Comparison of ENCODE assay signal across 8 cellular contexts in genomic region chr11:79493555-79494171, GRCh38. TPM values are rescaled to one million over a fixed set of nuclear protein-coding genes. Genes with fewer than 3 reads are reported as not detected.
A peak's percentile ranks its signal among the peaks of the same experiment; 100 is the strongest.
DNase-seq lines count a peak whose midpoint lies in the region; ATAC-seq lines count a peak whose summit lies in the region.

No MANE protein-coding gene starts in this region.

- intact Hi-C loops in activated T-helper 1 cell treated with anti-CD3 and anti-CD28 coated beads, Interleukin-12 subunit alpha, Interleukin-12 subunit beta, Interleukin-2, Interleukin-4 antibody, amounts not matched to agents 30 ng/mL and 10 ng/mL and 1 ng/mL, durations not matched to agents 14 hours and 24 hours and 36 hours (cut with micrococcal nuclease) = no loop called here

- no peaks in the 10 kb centered on the region for H3K79me2 ChIP-seq in trophoblast cell (ENCODE audit: control insufficient read depth, insufficient read depth, low read length, poor library complexity)

- H3K4me3 ChIP-seq in trophoblast cell (ENCODE audit: low read depth, low read length) = no peak overlapping the region

- H4K91ac ChIP-seq in trophoblast cell (ENCODE audit: low read depth, low read length) = no peak overlapping the region

- no CpG with 5 or more reads among the region's 11 CpGs for WGBS in trophoblast cell (ENCODE audit: extremely low coverage, insufficient coverage, insufficient read length)

- H3K9ac ChIP-seq in trophoblast cell (ENCODE audit: low read length) = peak overlapping the region; percentile 47

- H3K27me3 Mint-ChIP-seq in activated T-helper 1 cell treated with anti-CD3 and anti-CD28 coated beads, Interleukin-12 subunit alpha, Interleukin-12 subunit beta, Interleukin-2, Interleukin-4 antibody, amounts not matched to agents 30 ng/mL and 10 ng/mL and 1 ng/mL, durations not matched to agents 14 hours and 24 hours and 36 hours (ENCODE audit: insufficient read depth) = peaks cover 3% of the 10 kb centered on the region

- H3K18ac ChIP-seq in trophoblast cell (ENCODE audit: low read length) = no peak overlapping the region

- no peak overlapping the region for H3K4me2 ChIP-seq in trophoblast cell (ENCODE audit: low read length)

- no peak overlapping the region for H2BK5ac ChIP-seq in trophoblast cell (ENCODE audit: low read depth, low read length, poor library complexity)

- H3K9me3 Mint-ChIP-seq in activated T-helper 1 cell treated with anti-CD3 and anti-CD28 coated beads, Interleukin-12 subunit alpha, Interleukin-12 subunit beta, Interleukin-2, Interleukin-4 antibody, amounts not matched to agents 30 ng/mL and 10 ng/mL and 1 ng/mL, durations not matched to agents 14 hours and 24 hours and 36 hours = no peaks in the 10 kb centered on the region

- no peak overlapping the region for H3K14ac ChIP-seq in trophoblast cell (ENCODE audit: low read length)

- no peak overlapping the region for H3K23ac ChIP-seq in trophoblast cell (ENCODE audit: low read length)

- no peaks in the 10 kb centered on the region for H3K9me3 ChIP-seq in trophoblast cell (ENCODE audit: insufficient read depth, low read depth, low read length)

- no peaks in the 10 kb centered on the region for H3K36me3 Mint-ChIP-seq in activated T-helper 1 cell treated with anti-CD3 and anti-CD28 coated beads, Interleukin-12 subunit alpha, Interleukin-12 subunit beta, Interleukin-2, Interleukin-4 antibody, amounts not matched to agents 30 ng/mL and 10 ng/mL and 1 ng/mL, durations not matched to agents 14 hours and 24 hours and 36 hours (ENCODE audit: low read depth)

- no peak overlapping the region for H4K8ac ChIP-seq in trophoblast cell (ENCODE audit: low read depth, low read length)

- H2BK12ac ChIP-seq in trophoblast cell (ENCODE audit: low read length) = no peak overlapping the region

- no peak overlapping the region for H3K4ac ChIP-seq in trophoblast cell (ENCODE audit: low read depth, low read length)

- H4K12ac ChIP-seq in trophoblast cell (ENCODE audit: low read depth, low read length) = no peak overlapping the region

- H3K4me3 Mint-ChIP-seq in activated T-helper 1 cell treated with anti-CD3 and anti-CD28 coated beads, Interleukin-12 subunit alpha, Interleukin-12 subunit beta, Interleukin-2, Interleukin-4 antibody, amounts not matched to agents 30 ng/mL and 10 ng/mL and 1 ng/mL, durations not matched to agents 14 hours and 24 hours and 36 hours = no peak overlapping the region

- H3K4me1 Mint-ChIP-seq in activated T-helper 1 cell treated with anti-CD3 and anti-CD28 coated beads, Interleukin-12 subunit alpha, Interleukin-12 subunit beta, Interleukin-2, Interleukin-4 antibody, amounts not matched to agents 30 ng/mL and 10 ng/mL and 1 ng/mL, durations not matched to agents 14 hours and 24 hours and 36 hours (ENCODE audit: low read depth) = no peaks in the 10 kb centered on the region

- H2AFZ ChIP-seq in trophoblast cell (ENCODE audit: insufficient read depth, low read length, poor library complexity) = no peak overlapping the region

- no peak overlapping the region for H3K27ac ChIP-seq in trophoblast cell (ENCODE audit: low read depth, low read length)

- no peaks in the 10 kb centered on the region for H3K27me3 ChIP-seq in trophoblast cell (ENCODE audit: insufficient read depth, low read length)

- H3K27ac Mint-ChIP-seq in activated T-helper 1 cell treated with anti-CD3 and anti-CD28 coated beads, Interleukin-12 subunit alpha, Interleukin-12 subunit beta, Interleukin-2, Interleukin-4 antibody, amounts not matched to agents 30 ng/mL and 10 ng/mL and 1 ng/mL, durations not matched to agents 14 hours and 24 hours and 36 hours = no peak overlapping the region

- H3K79me1 ChIP-seq in trophoblast cell (ENCODE audit: low read length) = no peaks in the 10 kb centered on the region

- DNase-seq in DMS 273 treated with DMSO at 0.1 percent for 48 hours (lab: John Stamatoyannopoulos, UW) (peak; percentile 4), NCI-H82 treated with DMSO at 0.1 percent for 48 hours (lab: John Stamatoyannopoulos, UW; ENCODE audit: unreplicated experiment) (peak; percentile 26), globus pallidus (ENCODE audit: low spot score) (peak; percentile 50), trophoblast cell (peak; percentile 32 to 76), DMS79 (lab: John Stamatoyannopoulos, UW) (no peak)
- peak; percentile 3 for DNase-seq in activated T-helper 1 cell treated with anti-CD3 and anti-CD28 coated beads, Interleukin-12 subunit alpha, Interleukin-12 subunit beta, Interleukin-2, Interleukin-4 antibody, amounts not matched to agents 30 ng/mL and 10 ng/mL and 1 ng/mL, durations not matched to agents 14 hours and 24 hours and 36 hours (ENCODE audit: low spot score)

- no peaks in the 10 kb centered on the region for H3K36me3 ChIP-seq in trophoblast cell (ENCODE audit: control insufficient read depth in 1 of 2, insufficient read depth in 2 of 2, low read length in 2 of 2)

- no peaks in the 10 kb centered on the region for H3K4me1 ChIP-seq in trophoblast cell (ENCODE audit: control insufficient read depth in 1 of 2, insufficient read depth in 2 of 2, low read length in 2 of 2)

- ATAC-seq in GM19467 (IDR thresholded peaks at IDR 0.05; ENCODE audit: unreplicated experiment) (peak; percentile 72), HG03565 (IDR thresholded peaks at IDR 0.05; ENCODE audit: unreplicated experiment) (peak; percentile 43)

- no peak overlapping the region for H2BK120ac ChIP-seq in trophoblast cell (ENCODE audit: insufficient read depth, low read length, poor library complexity)

- H2AK5ac ChIP-seq in trophoblast cell (ENCODE audit: low read length) = no peak overlapping the region

RNA-seq across cellular contexts. Expression of gene TENM4, which starts 52.8 kb away (rescaled TPM):
- 0.03 TPM in 1 of 2 replicates, not detected in the other for total RNA-seq in activated T-helper 1 cell treated with anti-CD3 and anti-CD28 coated beads, Interleukin-12 subunit alpha, Interleukin-12 subunit beta, Interleukin-2, Interleukin-4 antibody, amounts not matched to agents 30 ng/mL and 10 ng/mL and 1 ng/mL, durations not matched to agents 14 hours and 24 hours and 36 hours
- polyA plus RNA-seq in trophoblast cell (2013) = 37.5 and 42.0 TPM in 2 replicates
